Comparison of ENCODE assay signal across 22 cellular contexts in the genomic region with DNA sequence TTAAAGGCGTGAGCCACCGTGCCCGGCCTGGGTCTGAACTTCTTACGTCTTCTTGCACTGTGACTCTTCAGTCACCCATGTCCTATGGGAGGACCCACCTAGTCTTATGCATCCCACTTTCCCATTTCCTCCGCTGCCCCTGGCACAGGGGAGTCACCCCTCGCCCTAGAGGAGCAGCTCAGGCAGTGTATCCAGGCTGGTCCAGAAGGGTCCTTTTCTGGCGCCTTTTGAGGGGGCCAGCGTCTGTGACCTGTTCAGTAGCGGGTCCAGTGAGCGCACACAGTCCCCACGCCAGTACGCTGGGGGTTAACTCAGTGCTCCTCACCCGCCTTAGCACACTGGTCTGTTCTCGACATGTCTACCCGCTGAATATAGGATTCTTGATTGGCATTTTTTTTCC. TPM values are rescaled to one million over a fixed set of nuclear protein-coding genes. Genes with fewer than 3 reads are reported as not detected.
DNase-seq lines count a peak whose midpoint lies in the region; ATAC-seq and TF ChIP-seq lines count a peak whose summit lies in the region.
"Had no signal": no experiment of that assay in that cellular context is flagged by ENCODE, and none has a peak within 500 bp of the region (broad histone marks: within the 10 kb centered on the region; RNA-seq: fewer than 3 reads in every experiment).

No MANE protein-coding gene starts in this region.

- H3K27ac ChIP-seq in GM23338 (ENCODE audit: low read depth) = no peak overlapping the region
- H3K27ac ChIP-seq: ascending aorta, gastrocnemius medialis, KMS-11, thoracic aorta had no signal

- no peaks in the 10 kb centered on the region for H3K27me3 Mint-ChIP-seq in activated CD8-positive, alpha-beta memory T cell treated with anti-CD3 and anti-CD28 coated beads, Interleukin-2, amount 10 ng/mL, durations not matched to agents 7 days and 5 days
- no peaks in the 10 kb centered on the region for H3K27me3 Mint-ChIP-seq in GM23338 (ENCODE audit: insufficient read depth, low read depth, poor library complexity)
- peaks cover 14% of the 10 kb centered on the region for H3K27me3 Mint-ChIP-seq in brain
- H3K27me3 Mint-ChIP-seq in nephron progenitor cell (ENCODE audit: low read depth, poor library complexity) = peaks cover 17% of the 10 kb centered on the region

- H3K4me3 Mint-ChIP-seq in activated CD8-positive, alpha-beta memory T cell treated with anti-CD3 and anti-CD28 coated beads, Interleukin-2, amount 10 ng/mL, durations not matched to agents 7 days and 5 days = peak overlapping the region; percentile 7
- H3K4me3 Mint-ChIP-seq in GM23338 (peak overlapping the region; percentile 27; the same call in 2 of the 3 replicates), brain (peak overlapping the region; percentile 8 to 65 (median 56)), nephron progenitor cell (peak overlapping the region; percentile 21)
- H3K4me3 Mint-ChIP-seq: HFFc6 had no signal

- H2AFZ ChIP-seq in GM23338 = no peak overlapping the region

- H3K4me1 ChIP-seq in GM23338 (ENCODE audit: insufficient read depth) = peaks cover 10% of the 10 kb centered on the region

- H3K36me3 ChIP-seq in GM23338 (ENCODE audit: insufficient read depth) = no peaks in the 10 kb centered on the region
- H3K36me3 ChIP-seq: ascending aorta, gastrocnemius medialis, thoracic aorta had no signal

- H3K27me3 ChIP-seq in GM23338 (ENCODE audit: insufficient read depth) = no peaks in the 10 kb centered on the region
- H3K27me3 ChIP-seq: ascending aorta, gastrocnemius medialis had no signal

- H3K4me2 ChIP-seq in GM23338 = no peak overlapping the region
- H3K4me2 ChIP-seq: KMS-11 had no signal

- ATAC-seq in activated CD8-positive, alpha-beta memory T cell treated with anti-CD3 and anti-CD28 coated beads, Interleukin-2, amount 10 ng/mL, durations not matched to agents 7 days and 5 days = no peak
- no peak for ATAC-seq in GM23338
- no peak for ATAC-seq in HG02642 (IDR thresholded peaks at IDR 0.05; ENCODE audit: poor library complexity, unreplicated experiment)
- ATAC-seq: gastrocnemius medialis, Right ventricle myocardium inferior had no signal

- CTCF ChIA-PET in activated CD8-positive, alpha-beta memory T cell treated with anti-CD3 and anti-CD28 coated beads, Interleukin-2, amount 10 ng/mL, durations not matched to agents 7 days and 5 days (lab: Charles Lee) = no interaction called here

- no peaks in the 10 kb centered on the region for H3K9me3 Mint-ChIP-seq in activated CD8-positive, alpha-beta memory T cell treated with anti-CD3 and anti-CD28 coated beads, Interleukin-2, amount 10 ng/mL, durations not matched to agents 7 days and 5 days (ENCODE audit: low read depth)
- H3K9me3 Mint-ChIP-seq in GM23338 = no peaks in the 10 kb centered on the region; the same call in 2 of the 3 replicates
- H3K9me3 Mint-ChIP-seq in brain = peaks cover 0 to 5% (median 3%) of the 10 kb centered on the region in 5 experiments
- H3K9me3 Mint-ChIP-seq in nephron progenitor cell = peaks cover 4% of the 10 kb centered on the region
- H3K9me3 Mint-ChIP-seq: HFFc6 had no signal

- TF ChIP-seq CTCF in GM23338 (conservative IDR thresholded peaks at IDR 0.05; ENCODE audit: low read depth in 2 of 2) (no peak), brain (conservative IDR thresholded peaks at IDR 0.05) (no peak), nephron progenitor cell (IDR thresholded peaks at IDR 0.05) (no peak)

- H3K9me2 ChIP-seq in GM23338 (ENCODE audit: insufficient read depth) = no peaks in the 10 kb centered on the region

- peaks cover 4% of the 10 kb centered on the region for H3K36me3 Mint-ChIP-seq in activated CD8-positive, alpha-beta memory T cell treated with anti-CD3 and anti-CD28 coated beads, Interleukin-2, amount 10 ng/mL, durations not matched to agents 7 days and 5 days
- H3K36me3 Mint-ChIP-seq in GM23338 (ENCODE audit: low read depth) = peaks cover 13% of the 10 kb centered on the region; the same call in 2 of the 3 replicates
- H3K36me3 Mint-ChIP-seq in brain = no peaks in the 10 kb centered on the region
- peaks cover 14% of the 10 kb centered on the region for H3K36me3 Mint-ChIP-seq in nephron progenitor cell (ENCODE audit: low read depth)

- H4K20me1 ChIP-seq in GM23338 (replicated peaks; ENCODE audit: insufficient read depth) = no peaks in the 10 kb centered on the region

- DNase-seq in activated CD8-positive, alpha-beta memory T cell treated with anti-CD3 and anti-CD28 coated beads, Interleukin-2, amount 10 ng/mL, durations not matched to agents 7 days and 5 days = no peak
- DNase-seq in activated CD8-positive, alpha-beta memory T cell treated with anti-CD3 and anti-CD28 coated beads for 24 hours = no peak
- DNase-seq in GM23338 (ENCODE audit: low spot score) (no peak), nephron progenitor cell (no peak), cerebellum (ENCODE audit: low spot score) (no peak), NCI-H345 (lab: John Stamatoyannopoulos, UW) (no peak)
- DNase-seq: C1 segment of cervical spinal cord, cerebellar nuclear complex, DMS153, gastrocnemius medialis, GF-D8, HFFc6, kidney glomerular epithelial cell, MV-4-11, NCI-H187, NCI-H82 had no signal

- H3K27ac Mint-ChIP-seq in activated CD8-positive, alpha-beta memory T cell treated with anti-CD3 and anti-CD28 coated beads, Interleukin-2, amount 10 ng/mL, durations not matched to agents 7 days and 5 days = no peak overlapping the region
- no peak overlapping the region for H3K27ac Mint-ChIP-seq in GM23338
- no peak overlapping the region for H3K27ac Mint-ChIP-seq in brain
- no peak overlapping the region for H3K27ac Mint-ChIP-seq in nephron progenitor cell
- H3K27ac Mint-ChIP-seq: HFFc6 had no signal

- no peak overlapping the region for H3K4me3 ChIP-seq in GM23338
- H3K4me3 ChIP-seq: ascending aorta, gastrocnemius medialis, thoracic aorta had no signal

- H3K4me1 Mint-ChIP-seq in activated CD8-positive, alpha-beta memory T cell treated with anti-CD3 and anti-CD28 coated beads, Interleukin-2, amount 10 ng/mL, durations not matched to agents 7 days and 5 days = peaks cover 28% of the 10 kb centered on the region
- peaks cover 18% of the 10 kb centered on the region for H3K4me1 Mint-ChIP-seq in GM23338
- H3K4me1 Mint-ChIP-seq in brain = peaks cover 22% of the 10 kb centered on the region
- H3K4me1 Mint-ChIP-seq in nephron progenitor cell = peaks cover 31% of the 10 kb centered on the region

- H3K79me2 ChIP-seq in GM23338 (replicated peaks; ENCODE audit: insufficient read depth) = peaks cover 6% of the 10 kb centered on the region

- peaks cover 10% of the 10 kb centered on the region for H3F3A ChIP-seq in GM23338 (replicated peaks; ENCODE audit: low read depth)

TF ChIP-seq in GM23338, 12 proteins besides CTCF, POLR2A, EP300 and RAD21 (continues in another document):
- TF ChIP-seq CREB1 (CRISPR knock-in tag; IDR thresholded peaks at IDR 0.05; ENCODE audit: low read depth) (no peak), POLR2AphosphoS5 (IDR thresholded peaks at IDR 0.05; ENCODE audit: low read depth) (no peak), NANOG (IDR thresholded peaks at IDR 0.05; ENCODE audit: borderline replicate concordance) (no peak), EZH2 (IDR thresholded peaks at IDR 0.05; ENCODE audit: low read depth, unreplicated experiment) (no peak), STAT1 (IDR thresholded peaks at IDR 0.05; ENCODE audit: unreplicated experiment) (no peak), ZNF114 (CRISPR knock-in tag; IDR thresholded peaks at IDR 0.05) (no peak), JUNB (IDR thresholded peaks at IDR 0.05; ENCODE audit: unreplicated experiment) (no peak)
- TF ChIP-seq, protein P1, sequence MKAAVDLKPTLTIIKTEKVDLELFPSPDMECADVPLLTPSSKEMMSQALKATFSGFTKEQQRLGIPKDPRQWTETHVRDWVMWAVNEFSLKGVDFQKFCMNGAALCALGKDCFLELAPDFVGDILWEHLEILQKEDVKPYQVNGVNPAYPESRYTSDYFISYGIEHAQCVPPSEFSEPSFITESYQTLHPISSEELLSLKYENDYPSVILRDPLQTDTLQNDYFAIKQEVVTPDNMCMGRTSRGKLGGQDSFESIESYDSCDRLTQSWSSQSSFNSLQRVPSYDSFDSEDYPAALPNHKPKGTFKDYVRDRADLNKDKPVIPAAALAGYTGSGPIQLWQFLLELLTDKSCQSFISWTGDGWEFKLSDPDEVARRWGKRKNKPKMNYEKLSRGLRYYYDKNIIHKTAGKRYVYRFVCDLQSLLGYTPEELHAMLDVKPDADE (IDR thresholded peaks at IDR 0.05) = no peak
- TF ChIP-seq, protein P2, sequence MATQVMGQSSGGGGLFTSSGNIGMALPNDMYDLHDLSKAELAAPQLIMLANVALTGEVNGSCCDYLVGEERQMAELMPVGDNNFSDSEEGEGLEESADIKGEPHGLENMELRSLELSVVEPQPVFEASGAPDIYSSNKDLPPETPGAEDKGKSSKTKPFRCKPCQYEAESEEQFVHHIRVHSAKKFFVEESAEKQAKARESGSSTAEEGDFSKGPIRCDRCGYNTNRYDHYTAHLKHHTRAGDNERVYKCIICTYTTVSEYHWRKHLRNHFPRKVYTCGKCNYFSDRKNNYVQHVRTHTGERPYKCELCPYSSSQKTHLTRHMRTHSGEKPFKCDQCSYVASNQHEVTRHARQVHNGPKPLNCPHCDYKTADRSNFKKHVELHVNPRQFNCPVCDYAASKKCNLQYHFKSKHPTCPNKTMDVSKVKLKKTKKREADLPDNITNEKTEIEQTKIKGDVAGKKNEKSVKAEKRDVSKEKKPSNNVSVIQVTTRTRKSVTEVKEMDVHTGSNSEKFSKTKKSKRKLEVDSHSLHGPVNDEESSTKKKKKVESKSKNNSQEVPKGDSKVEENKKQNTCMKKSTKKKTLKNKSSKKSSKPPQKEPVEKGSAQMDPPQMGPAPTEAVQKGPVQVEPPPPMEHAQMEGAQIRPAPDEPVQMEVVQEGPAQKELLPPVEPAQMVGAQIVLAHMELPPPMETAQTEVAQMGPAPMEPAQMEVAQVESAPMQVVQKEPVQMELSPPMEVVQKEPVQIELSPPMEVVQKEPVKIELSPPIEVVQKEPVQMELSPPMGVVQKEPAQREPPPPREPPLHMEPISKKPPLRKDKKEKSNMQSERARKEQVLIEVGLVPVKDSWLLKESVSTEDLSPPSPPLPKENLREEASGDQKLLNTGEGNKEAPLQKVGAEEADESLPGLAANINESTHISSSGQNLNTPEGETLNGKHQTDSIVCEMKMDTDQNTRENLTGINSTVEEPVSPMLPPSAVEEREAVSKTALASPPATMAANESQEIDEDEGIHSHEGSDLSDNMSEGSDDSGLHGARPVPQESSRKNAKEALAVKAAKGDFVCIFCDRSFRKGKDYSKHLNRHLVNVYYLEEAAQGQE (IDR thresholded peaks at IDR 0.05; ENCODE audit: unreplicated experiment) = no peak

RNA-seq across cellular contexts. Expression of gene CLYBL, which starts 1.9 kb away (rescaled TPM):
- 1 to 10 TPM; 4.1 to 7.6 TPM for total RNA-seq in activated CD8-positive, alpha-beta memory T cell treated with anti-CD3 and anti-CD28 coated beads, Interleukin-2, amount 10 ng/mL, durations not matched to agents 7 days and 5 days
- 9.7 and 10.8 TPM in 2 replicates for total RNA-seq in GM23338 (2014; rRNA removed; shearing (Covaris generic))
- polyA plus RNA-seq in GM23338 (2016; fragmentation: Nextera tagmentation; extraction: Ambion mirVana) (12.5 and 12.6 TPM in 2 replicates), brain (ENCODE audit: insufficient read depth, low read depth, low replicate concordance) (9.5 TPM)
- total RNA-seq in cerebellum = 6.3 TPM
